In genomic region chr10:110918633-110919348, GRCh38 we compare ENCODE assay signal across 8 cellular contexts. TPM values are rescaled to one million over a fixed set of nuclear protein-coding genes. Genes with fewer than 3 reads are reported as not detected.
DNase-seq lines count a peak whose midpoint lies in the region; ATAC-seq and TF ChIP-seq lines count a peak whose summit lies in the region.

Gene BBIP1 (minus strand): TSS chr10:110919180. CDS start chr10:110918157, 1,023 bp downstream.

- peak within 1 kb of the TSS; percentile 89 for H3K27ac ChIP-seq in OCI-LY3 (ENCODE audit: low read length)

- peaks cover 6% of the 10 kb centered on the region for H3K36me3 Mint-ChIP-seq in activated naive CD8-positive, alpha-beta T cell treated with anti-CD3 and anti-CD28 coated beads, Interleukin-2, amount 10 ng/mL, durations not matched to agents 7 days and 5 days

- H3K4me1 Mint-ChIP-seq in activated naive CD8-positive, alpha-beta T cell treated with anti-CD3 and anti-CD28 coated beads, Interleukin-2, amount 10 ng/mL, durations not matched to agents 7 days and 5 days, result peaks cover 27% of the 10 kb centered on the region

- no peaks in the 10 kb centered on the region for H3K27me3 ChIP-seq in OCI-LY3 (ENCODE audit: low read depth, low read length)

- peak; percentile 100 for DNase-seq in ELR (ENCODE audit: low read depth)
- peak; percentile 100 for DNase-seq in HT1080 (ENCODE audit: low read depth)
- DNase-seq in activated naive CD8-positive, alpha-beta T cell treated with anti-CD3 and anti-CD28 coated beads, Interleukin-2, amount 10 ng/mL, durations not matched to agents 7 days and 5 days, result peak; percentile 90
- DNase-seq in globus pallidus (ENCODE audit: low spot score), result peak; percentile 100
- DNase-seq in non-pigmented ciliary epithelial cell (ENCODE audit: low read depth), result peak; percentile 99
- DNase-seq in 8988T, result no peak

- peaks cover 26% of the 10 kb centered on the region for H4K20me1 ChIP-seq in OCI-LY3 (ENCODE audit: insufficient read depth, low read length)

- peak within 1 kb of the TSS; percentile 94 for H2AFZ ChIP-seq in OCI-LY3 (ENCODE audit: low read depth, low read length)

- H3K9me3 ChIP-seq in OCI-LY3 (ENCODE audit: insufficient read depth, low read length), result no peaks in the 10 kb centered on the region

- no peaks in the 10 kb centered on the region for H3K9me3 Mint-ChIP-seq in activated naive CD8-positive, alpha-beta T cell treated with anti-CD3 and anti-CD28 coated beads, Interleukin-2, amount 10 ng/mL, durations not matched to agents 7 days and 5 days

- H3K4me2 ChIP-seq in OCI-LY3 (ENCODE audit: low read length), result peak within 1 kb of the TSS; percentile 84

- TF ChIP-seq CTCF in OCI-LY3 (IDR thresholded peaks at IDR 0.05; ENCODE audit: low read depth, low read length), result no peak

- peaks cover 43% of the 10 kb centered on the region for H3K79me2 ChIP-seq in OCI-LY3 (ENCODE audit: low read length)

- peak; percentile 81 for ATAC-seq in GM21447 (IDR thresholded peaks at IDR 0.05; ENCODE audit: unreplicated experiment)
- ATAC-seq in activated naive CD8-positive, alpha-beta T cell treated with anti-CD3 and anti-CD28 coated beads, Interleukin-2, amount 10 ng/mL, durations not matched to agents 7 days and 5 days (ENCODE audit: low read depth), result peak; percentile 94

- peaks cover 29% of the 10 kb centered on the region for H3K4me1 ChIP-seq in OCI-LY3 (ENCODE audit: low read length)

- H3K36me3 ChIP-seq in OCI-LY3 (replicated peaks; ENCODE audit: low read depth, low read length), result no peaks in the 10 kb centered on the region

- POLR2A ChIA-PET in activated naive CD8-positive, alpha-beta T cell treated with anti-CD3 and anti-CD28 coated beads, Interleukin-2, amount 10 ng/mL, durations not matched to agents 7 days and 5 days (lab: Charles Lee), result interaction anchor here (0.6 to 2.2 kb wide), 17 partner anchors 9 to 984 kb away, joined by 3 to 17 read pairs (median 3); partner anchors contain the start of gene PDCD4

- H3K4me3 Mint-ChIP-seq in activated naive CD8-positive, alpha-beta T cell treated with anti-CD3 and anti-CD28 coated beads, Interleukin-2, amount 10 ng/mL, durations not matched to agents 7 days and 5 days, result peak within 1 kb of the TSS; percentile 96

- peak within 1 kb of the TSS; percentile 99 for H3K4me3 ChIP-seq in OCI-LY3 (ENCODE audit: low read length)

- H3K9ac ChIP-seq in OCI-LY3 (ENCODE audit: low read length), result peak within 1 kb of the TSS; percentile 97

- H3K27me3 Mint-ChIP-seq in activated naive CD8-positive, alpha-beta T cell treated with anti-CD3 and anti-CD28 coated beads, Interleukin-2, amount 10 ng/mL, durations not matched to agents 7 days and 5 days, result no peaks in the 10 kb centered on the region

- H3K27ac Mint-ChIP-seq in activated naive CD8-positive, alpha-beta T cell treated with anti-CD3 and anti-CD28 coated beads, Interleukin-2, amount 10 ng/mL, durations not matched to agents 7 days and 5 days, result peak within 1 kb of the TSS; percentile 97

RNA-seq across cellular contexts. Expression of gene BBIP1, which starts in this region (rescaled TPM):
- 35.8 and 43.1 TPM in 2 replicates for total RNA-seq in HT1080 (2014; rRNA removed; shearing (Covaris generic))
- 35.1 and 35.4 TPM in 2 replicates for polyA plus RNA-seq in HT1080 (2015; cell fraction: cytosol; rRNA removed)
- polyA plus RNA-seq in HT1080 (2015; cell fraction: nucleus; rRNA removed), result 23.9 and 26.1 TPM in 2 replicates
- 10 to 100 TPM; 33.0 to 33.8 TPM for total RNA-seq in activated naive CD8-positive, alpha-beta T cell treated with anti-CD3 and anti-CD28 coated beads, Interleukin-2, amount 10 ng/mL, durations not matched to agents 7 days and 5 days
